In the genomic region with DNA sequence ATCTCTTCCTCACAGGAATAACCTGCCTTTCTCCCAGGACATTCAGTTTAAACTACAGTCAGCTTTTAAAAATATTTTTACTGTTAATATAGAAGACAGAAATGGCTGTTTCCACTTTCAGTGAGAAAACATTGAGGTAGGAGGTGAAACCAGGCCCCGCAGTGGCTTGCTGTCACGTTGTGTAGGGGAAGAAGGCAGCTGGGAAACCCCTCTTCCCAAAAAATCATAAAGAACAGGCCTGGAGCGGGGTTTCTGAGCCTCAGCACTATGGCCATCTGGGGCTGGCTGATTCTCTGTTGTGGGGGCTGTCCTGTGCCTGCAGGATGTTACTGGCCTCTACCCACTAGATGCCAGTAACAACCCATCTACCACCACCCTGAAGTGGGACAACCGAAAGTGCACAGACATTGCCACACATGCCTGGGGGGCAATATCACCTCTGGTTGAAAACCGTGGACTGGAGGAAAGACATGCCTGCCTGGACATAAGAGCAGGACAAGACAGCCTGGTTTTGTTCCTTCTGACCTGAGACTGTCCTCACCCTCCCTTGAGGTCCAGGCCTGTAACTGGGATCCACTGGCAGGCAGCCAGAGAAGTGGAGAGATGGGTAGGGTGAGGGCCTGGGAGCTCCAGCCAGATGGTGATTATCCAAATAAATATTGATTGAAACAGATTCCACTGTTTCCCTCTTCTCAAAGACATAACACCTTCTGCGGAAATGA, we compare ENCODE assay signal across 17 cellular contexts.
"Had no signal": no experiment of that assay in that cellular context is flagged by ENCODE, and none has a peak within 500 bp of the region (broad histone marks: within the 10 kb centered on the region; RNA-seq: fewer than 3 reads in every experiment).

No MANE protein-coding gene starts in this region.

- ATAC-seq: activated naive CD4-positive, alpha-beta T cell treated with anti-CD3 and anti-CD28 coated beads, Interleukin-2, amount 50 U/mL, for 72 hours; effector memory CD8-positive, alpha-beta T cell; gastroesophageal sphincter; pancreas had no signal

- H3K36me3 Mint-ChIP-seq: activated naive CD4-positive, alpha-beta T cell treated with anti-CD3 and anti-CD28 coated beads, Interleukin-2, amount 50 U/mL, for 72 hours; brain had no signal

- H3K27ac Mint-ChIP-seq: activated naive CD4-positive, alpha-beta T cell treated with anti-CD3 and anti-CD28 coated beads, Interleukin-2, amount 50 U/mL, for 72 hours; brain; dendritic cell treated with granulocyte-macrophage colony-stimulating factor and Interleukin-4, amounts not matched to agents 40 ng/mL and 50 ng/mL, for 4 days; effector memory CD8-positive, alpha-beta T cell had no signal

- H3K9me3 Mint-ChIP-seq: activated CD4-positive, alpha-beta T cell treated with anti-CD3 and anti-CD28 coated beads, Interleukin-2, amount 10 ng/mL, durations not matched to agents 7 days and 5 days; activated naive CD4-positive, alpha-beta T cell treated with anti-CD3 and anti-CD28 coated beads, Interleukin-2, amount 50 U/mL, for 72 hours; brain; dendritic cell treated with granulocyte-macrophage colony-stimulating factor and Interleukin-4, amounts not matched to agents 40 ng/mL and 50 ng/mL, for 4 days; effector memory CD8-positive, alpha-beta T cell; neural crest cell had no signal

- H3K4me3 Mint-ChIP-seq: activated CD4-positive, alpha-beta T cell treated with anti-CD3 and anti-CD28 coated beads, Interleukin-2, amount 10 ng/mL, durations not matched to agents 7 days and 5 days; brain; dendritic cell treated with granulocyte-macrophage colony-stimulating factor and Interleukin-4, amounts not matched to agents 40 ng/mL and 50 ng/mL, for 4 days; effector memory CD8-positive, alpha-beta T cell; neural crest cell had no signal

- DNase-seq: activated CD4-positive, alpha-beta T cell treated with anti-CD3 and anti-CD28 coated beads, Interleukin-2, amount 10 ng/mL, durations not matched to agents 7 days and 5 days; activated CD4-positive, CD25-positive, alpha-beta regulatory T cell; activated T-cell treated with anti-CD3 and anti-CD28 coated beads for 4 hours; amniotic stem cell; cerebellar nuclear complex; effector memory CD8-positive, alpha-beta T cell; kidney glomerular epithelial cell; mesendoderm; pancreas; retina; stimulated activated CD4-positive, alpha-beta T cell treated with anti-CD3 and anti-CD28 coated beads, Interleukin-15, amount 100 ng/mL, for 24 hours; stomach had no signal
